ENCODE assay signal across 8 cellular contexts in the genomic region with DNA sequence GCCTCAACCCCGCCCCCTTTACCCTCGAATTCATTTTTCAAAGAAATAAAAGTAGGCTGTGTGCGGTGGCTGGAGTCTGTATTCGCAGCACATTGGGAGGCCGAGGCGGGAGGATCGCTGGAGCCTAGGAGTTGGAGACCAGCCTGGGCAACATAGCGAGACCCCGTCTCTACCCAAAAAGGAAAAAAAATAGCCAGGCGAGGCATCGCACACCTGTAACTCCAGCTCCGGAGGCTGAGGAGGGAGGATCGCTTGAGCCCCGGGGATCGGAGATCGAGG. TPM values are rescaled to one million over a fixed set of nuclear protein-coding genes. Genes with fewer than 3 reads are reported as not detected.
DNase-seq lines count a peak whose midpoint lies in the region; FAIRE-seq and TF ChIP-seq lines count a peak whose summit lies in the region.

No MANE protein-coding gene starts in this region.

- DNase-seq in activated effector memory CD4-positive, alpha-beta T cell treated with anti-CD3 and anti-CD28 coated beads, Interleukin-2, amount 50 U/mL, for 16 hours, result peak; percentile 64
- DNase-seq in activated effector memory CD4-positive, alpha-beta T cell treated with Interleukin-2 at 50 U/mL for 16 hours, result no peak
- DNase-seq in bronchial epithelial cell (ENCODE audit: low read depth), result no peak
- DNase-seq in ureter (ENCODE audit: low spot score), result peak; percentile 59
- no peak for DNase-seq in dedifferentiated amniotic fluid mesenchymal stem cell (ENCODE audit: extremely low spot score)
- DNase-seq in NCI-H2107 treated with DMSO at 0.1 percent for 48 hours (lab: John Stamatoyannopoulos, UW; ENCODE audit: unreplicated experiment), result no peak
- DNase-seq in GM13976 (ENCODE audit: low spot score), result no peak

- no peaks in the 10 kb centered on the region for H3K9me3 ChIP-seq in mesodermal cell (ENCODE audit: control insufficient read depth, low read length)

- in situ Hi-C loops in GM13976 (cut with MboI; ENCODE audit: low sequenced_read_pairs, unreplicated experiment), result no loop called here

- FAIRE-seq in bronchial epithelial cell (lab: Jason Lieb, UNC), result no peak

- no peaks in the 10 kb centered on the region for H3K36me3 ChIP-seq in bronchial epithelial cell (ENCODE audit: control insufficient read depth, insufficient read depth, low read length)
- peaks cover 24% of the 10 kb centered on the region for H3K36me3 ChIP-seq in mesodermal cell (ENCODE audit: control insufficient read depth, insufficient read depth, low read length)

- peak overlapping the region; percentile 39 for H3K27ac ChIP-seq in mesodermal cell (ENCODE audit: low read depth, low read length, severe bottlenecking)

- no peaks in the 10 kb centered on the region for H3K27me3 ChIP-seq in bronchial epithelial cell (ENCODE audit: control insufficient read depth, insufficient read depth, low read length)

- WGBS in mesodermal cell (ENCODE audit: insufficient coverage in 2 of 2), 2 experiments, result 93 to 96% methylated on average over 8 to 14 of the region's 16 CpGs

- H3K4me3 ChIP-seq in bronchial epithelial cell (ENCODE audit: low read depth, low read length) (peak overlapping the region; percentile 86), mesodermal cell (ENCODE audit: extremely low read depth, insufficient read depth, low read length, poor library complexity, severe bottlenecking) (peak overlapping the region; percentile 93)

- H3K4me1 ChIP-seq in mesodermal cell (ENCODE audit: control insufficient read depth, insufficient read depth, low read length, poor library complexity, severe bottlenecking), result peaks cover 5% of the 10 kb centered on the region

- no peak for TF ChIP-seq CTCF in bronchial epithelial cell (IDR thresholded peaks at IDR 0.05; ENCODE audit: insufficient read depth, low read length, severe bottlenecking)
- no peak for TF ChIP-seq CTCF in GM13976 (IDR thresholded peaks at IDR 0.05; ENCODE audit: borderline replicate concordance, control extremely low read depth, extremely low read depth, insufficient read depth, missing control alignments)

RNA-seq across cellular contexts. Expression of a gene that starts 0.7 kb away (rescaled TPM):
- total RNA-seq in bronchial epithelial cell, result 0.79 and 2.0 TPM in 2 replicates
- 189 TPM for polyA plus RNA-seq in mesodermal cell (2013, experiment 1 of 2)
- 212 TPM for polyA plus RNA-seq in mesodermal cell (2013, experiment 2 of 2)
- 2.9 TPM for total RNA-seq in ureter

RNA-seq across cellular contexts. Expression of a gene that starts 24.9 kb away (rescaled TPM):
- total RNA-seq in bronchial epithelial cell (17.3 and 21.9 TPM in 2 replicates), ureter (505 TPM)
- 445 TPM for polyA plus RNA-seq in mesodermal cell (2013, experiment 1 of 2)
- 332 TPM for polyA plus RNA-seq in mesodermal cell (2013, experiment 2 of 2)

RNA-seq across cellular contexts. Expression of a gene that starts 53.8 kb away (rescaled TPM):
- 0.13 and 0.53 TPM in 2 replicates for total RNA-seq in bronchial epithelial cell
- 0.37 TPM for polyA plus RNA-seq in mesodermal cell (2013, experiment 1 of 2)
- polyA plus RNA-seq in mesodermal cell (2013, experiment 2 of 2), result not detected
- total RNA-seq in ureter, result 2.0 TPM

Comparison
In these comparisons a context has a peak if more than half of its experiments do, and no peak if none do; other contexts are left out.
1. DNase-seq: peak in activated effector memory CD4-positive, alpha-beta T cell treated with anti-CD3 and anti-CD28 coated beads, Interleukin-2, amount 50 U/mL, for 16 hours (single experiment) and ureter (single experiment); none in activated effector memory CD4-positive, alpha-beta T cell treated with Interleukin-2 at 50 U/mL for 16 hours (single experiment), bronchial epithelial cell (single experiment), dedifferentiated amniotic fluid mesenchymal stem cell (single experiment), NCI-H2107 treated with DMSO at 0.1 percent for 48 hours (single experiment) and GM13976 (single experiment).
2. RNA of a gene that starts 24.9 kb away (total RNA-seq): 505 TPM in ureter (single experiment); 17.3 to 21.9 TPM in bronchial epithelial cell; every median in the first group is over 10 times any median in the second.